ENCODE assay signal across 22 cellular contexts in the genomic region with DNA sequence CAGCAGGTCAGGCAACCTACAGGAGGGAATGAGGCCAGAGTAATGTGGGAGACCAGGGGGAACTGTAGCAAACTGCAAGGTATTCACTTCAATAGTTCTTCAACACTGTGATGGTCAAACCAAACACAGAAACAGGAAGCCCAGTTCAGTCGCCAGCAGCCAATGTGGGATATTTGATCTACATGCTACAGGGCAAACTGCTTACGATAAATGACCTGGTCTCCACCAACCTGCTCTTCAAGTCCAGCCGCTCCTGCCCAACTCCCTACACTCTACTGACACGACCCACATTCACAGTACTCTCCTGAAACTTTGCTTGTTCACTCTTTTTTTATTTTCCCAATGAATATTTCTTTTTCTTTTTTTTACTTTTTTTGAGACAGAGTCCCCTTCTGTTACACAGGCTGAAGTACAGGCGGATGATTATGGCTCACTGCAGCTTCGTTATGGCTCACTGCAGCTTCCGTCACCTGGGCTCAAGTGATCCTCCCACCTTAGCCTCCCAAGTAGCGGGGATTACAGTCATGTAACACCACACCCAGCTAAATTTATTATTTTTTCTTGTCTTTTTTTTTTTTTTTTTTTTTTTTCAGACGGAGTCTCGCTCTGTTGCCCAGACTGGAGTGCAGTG. TPM values are rescaled to one million over a fixed set of nuclear protein-coding genes. Genes with fewer than 3 reads are reported as not detected.
DNase-seq lines count a peak whose midpoint lies in the region; ATAC-seq, FAIRE-seq and TF ChIP-seq lines count a peak whose summit lies in the region.
"Had no signal": no experiment of that assay in that cellular context is flagged by ENCODE, and none has a peak within 500 bp of the region (broad histone marks: within the 10 kb centered on the region; RNA-seq: fewer than 3 reads in every experiment).

No MANE protein-coding gene starts in this region.

- H3K36me3 Mint-ChIP-seq in CD14-positive monocyte, result no peaks in the 10 kb centered on the region
- H3K36me3 Mint-ChIP-seq: activated naive CD8-positive, alpha-beta T cell; stimulated activated effector memory CD8-positive, alpha-beta T cell treated with anti-CD3 and anti-CD28 coated beads, Interleukin-12 subunit alpha, Interleukin-12 subunit beta, amount 100 ng/mL, for 72 hours had no signal

- intact Hi-C loops in K562 (cut with micrococcal nuclease) (no loop called here), left lung (cut with DNase I) (no loop called here), CD14-positive monocyte (cut with micrococcal nuclease) (no loop called here), left ventricle myocardium superior (cut with micrococcal nuclease) (no loop called here), testis (cut with DNase I; ENCODE audit: low total_unique reads) (no loop called here), sigmoid colon (cut with DNase I) (no loop called here)

- TF ChIP-seq EP300 in K562 (IDR thresholded peaks at IDR 0.05; ENCODE audit: low read length), result no peak
- no peak for TF ChIP-seq EP300 in sigmoid colon (IDR thresholded peaks at IDR 0.05)

- H3K27me3 ChIP-seq in K562 (ENCODE audit: control insufficient read depth in 2 of 2, insufficient read depth in 2 of 2, low read length in 2 of 2) (peaks cover 13 to 35% of the 10 kb centered on the region in 2 experiments), left lung (no peaks in the 10 kb centered on the region), testis (no peaks in the 10 kb centered on the region), sigmoid colon (no peaks in the 10 kb centered on the region)
- H3K27me3 ChIP-seq: ovary, spleen, transverse colon had no signal

- no peaks in the 10 kb centered on the region for H4K20me1 ChIP-seq in K562 (replicated peaks; ENCODE audit: control insufficient read depth, insufficient read depth, low read length)

- POLR2A ChIA-PET in K562 (lab: Yijun Ruan, JAX), result no interaction called here

- H3K4me3 ChIP-seq in LNCaP clone FGC (ENCODE audit: low read depth, low read length) (no peak overlapping the region), K562 (no peak overlapping the region), left lung (no peak overlapping the region), testis (no peak overlapping the region), sigmoid colon (no peak overlapping the region)
- H3K4me3 ChIP-seq: GM23248, left ventricle myocardium inferior, ovary, spleen, transverse colon had no signal

- CTCF ChIA-PET in K562 (lab: Yijun Ruan, JAX; ENCODE audit: low intra/inter-chr PET ratio), result no interaction called here

- no peak overlapping the region for H3K4me2 ChIP-seq in K562 (ENCODE audit: insufficient read depth, low read length)

- peaks cover 0 to 1% (median 0%) of the 10 kb centered on the region in 7 donors for H3K9me3 Mint-ChIP-seq in CD14-positive monocyte
- H3K9me3 Mint-ChIP-seq: activated CD4-positive, alpha-beta T cell treated with anti-CD3 and anti-CD28 coated beads, Interleukin-2, amount 10 ng/mL, durations not matched to agents 7 days and 5 days; CD8-positive, alpha-beta memory T cell; stimulated activated effector memory CD8-positive, alpha-beta T cell treated with anti-CD3 and anti-CD28 coated beads, Interleukin-12 subunit alpha, Interleukin-12 subunit beta, amount 100 ng/mL, for 72 hours; T-helper 2 cell treated with Interferon-gamma antibody and Interleukin-4, amounts not matched to agents 5 μg/mL and 100 μg/mL, for 36 hours had no signal

- BruUV-seq in K562 (replicated peaks; lab: Mats Ljungman, UMichigan), result no TSS peak

- FAIRE-seq in K562 (lab: Jason Lieb, UNC), result no peak

- H3K27ac ChIP-seq in K562 (ENCODE audit: extremely low read depth, low read depth, low read length) (no peak overlapping the region), left lung (no peak overlapping the region), testis (no peak overlapping the region), sigmoid colon (no peak overlapping the region)
- H3K27ac ChIP-seq: GM23248, left ventricle myocardium inferior, ovary, spleen, transverse colon had no signal

- DNase-seq in A172 (ENCODE audit: low spot score), result peak; percentile 91
- peak; percentile 84 for DNase-seq in LNCaP clone FGC (ENCODE audit: low read depth)
- no peak for DNase-seq in K562 (ENCODE audit: extremely low read depth in 1 of 4, low spot score in 3 of 4)
- no peak for DNase-seq in left lung
- no peak for DNase-seq in CD14-positive monocyte (ENCODE audit: low spot score)
- no peak for DNase-seq in left ventricle myocardium superior
- DNase-seq in testis, result no peak
- no peak for DNase-seq in sigmoid colon
- DNase-seq: activated CD4-positive, alpha-beta T cell treated with anti-CD3 and anti-CD28 coated beads, Interleukin-2, amount 10 ng/mL, durations not matched to agents 7 days and 5 days; CD8-positive, alpha-beta memory T cell; GM23248; Karpas-422; left ventricle myocardium inferior; NCI-H1436 treated with DMSO at 0.1 percent for 48 hours; NCI-H226; ovary; SHP77 treated with DMSO at 0.1 percent for 48 hours; spleen; transverse colon had no signal

- no peak for TF ChIP-seq RAD21 in K562 (CRISPR knock-in tag; conservative IDR thresholded peaks at IDR 0.05 in 1 of 2, IDR thresholded peaks at IDR 0.05 in 1 of 2)

- no peaks in the 10 kb centered on the region for H3K4me1 Mint-ChIP-seq in CD14-positive monocyte
- H3K4me1 Mint-ChIP-seq: activated CD4-positive, alpha-beta T cell treated with anti-CD3 and anti-CD28 coated beads, Interleukin-2, amount 10 ng/mL, durations not matched to agents 7 days and 5 days; CD8-positive, alpha-beta memory T cell; stimulated activated effector memory CD8-positive, alpha-beta T cell treated with anti-CD3 and anti-CD28 coated beads, Interleukin-12 subunit alpha, Interleukin-12 subunit beta, amount 100 ng/mL, for 72 hours had no signal

- in situ Hi-C loops in K562 (cut with MboI), result no loop called here

- H3K9ac ChIP-seq in K562 (ENCODE audit: insufficient read depth in 1 of 2, low read depth in 2 of 2, low read length in 2 of 2), result no peak overlapping the region
- H3K9ac ChIP-seq: GM23248 had no signal

- H3K27me3 Mint-ChIP-seq in CD14-positive monocyte (ENCODE audit: low read depth in 3 of 3), result peaks cover 0 to 10% (median 6%) of the 10 kb centered on the region in 3 donors
- H3K27me3 Mint-ChIP-seq: activated CD4-positive, alpha-beta T cell treated with anti-CD3 and anti-CD28 coated beads, Interleukin-2, amount 10 ng/mL, durations not matched to agents 7 days and 5 days had no signal

- TF ChIP-seq POLR2A in K562 (conservative IDR thresholded peaks at IDR 0.05) (no peak), testis (IDR thresholded peaks at IDR 0.05) (no peak), sigmoid colon (IDR thresholded peaks at IDR 0.05) (no peak)

- H3K79me2 ChIP-seq in K562 (ENCODE audit: control insufficient read depth, insufficient read depth, low read length), result no peaks in the 10 kb centered on the region

- no peak for TF ChIP-seq CTCF in LNCaP clone FGC (IDR thresholded peaks at IDR 0.05; ENCODE audit: control insufficient read depth, extremely low read depth, insufficient read depth)
- TF ChIP-seq CTCF in K562 (IDR thresholded peaks at IDR 0.05 in 2 of 3, conservative IDR thresholded peaks at IDR 0.05 in 1 of 3; ENCODE audit: insufficient read depth in 2 of 3, low read depth in 1 of 3, low read length in 3 of 3), result no peak
- no peak for TF ChIP-seq CTCF in left lung (IDR thresholded peaks at IDR 0.05)
- no peak for TF ChIP-seq CTCF in CD14-positive monocyte (IDR thresholded peaks at IDR 0.05)
- TF ChIP-seq CTCF in testis (IDR thresholded peaks at IDR 0.05), result no peak
- no peak for TF ChIP-seq CTCF in sigmoid colon (IDR thresholded peaks at IDR 0.05)

- H2AFZ ChIP-seq in K562 (ENCODE audit: low read depth, low read length), result no peak overlapping the region
- H2AFZ ChIP-seq: GM23248 had no signal

- H3K4me1 ChIP-seq in K562 (replicated peaks in 1 of 2; ENCODE audit: control insufficient read depth in 2 of 2, insufficient read depth in 2 of 2, low read length in 2 of 2) (no peaks in the 10 kb centered on the region), left lung (no peaks in the 10 kb centered on the region), testis (no peaks in the 10 kb centered on the region), sigmoid colon (no peaks in the 10 kb centered on the region)
- H3K4me1 ChIP-seq: left ventricle myocardium inferior, spleen, transverse colon had no signal

- no peaks in the 10 kb centered on the region for H3K9me3 ChIP-seq in K562 (replicated peaks; ENCODE audit: control insufficient read depth, insufficient read depth, low read depth, low read length)
- no peaks in the 10 kb centered on the region for H3K9me3 ChIP-seq in left lung
- no peaks in the 10 kb centered on the region for H3K9me3 ChIP-seq in testis
- H3K9me3 ChIP-seq in sigmoid colon, result no peaks in the 10 kb centered on the region
- H3K9me3 ChIP-seq: left ventricle myocardium inferior, ovary, spleen, transverse colon had no signal

- 33% methylated on average over 10 of the region's 10 CpGs for WGBS in K562 (ENCODE audit: insufficient coverage, low coverage, missing lambda C conversion rate)
- 82 to 92% methylated on average over 10 of the region's 10 CpGs for WGBS in testis, 2 donors
- WGBS in sigmoid colon, 2 donors, result 77 to 88% methylated on average over 10 of the region's 10 CpGs

- ATAC-seq in K562, result peak; percentile 25; the same call in 2 of the 3 replicates
- ATAC-seq in left lung, result peak; percentile 77
- ATAC-seq in left ventricle myocardium superior, result no peak
- ATAC-seq: stimulated activated effector memory CD8-positive, alpha-beta T cell treated with anti-CD3 and anti-CD28 coated beads, Interleukin-12 subunit alpha, Interleukin-12 subunit beta, amount 100 ng/mL, for 72 hours had no signal

- H3K27ac Mint-ChIP-seq in CD14-positive monocyte, result no peak overlapping the region
- H3K27ac Mint-ChIP-seq: activated CD4-positive, alpha-beta T cell treated with anti-CD3 and anti-CD28 coated beads, Interleukin-2, amount 10 ng/mL, durations not matched to agents 7 days and 5 days; activated naive CD8-positive, alpha-beta T cell; CD8-positive, alpha-beta memory T cell; stimulated activated effector memory CD8-positive, alpha-beta T cell treated with anti-CD3 and anti-CD28 coated beads, Interleukin-12 subunit alpha, Interleukin-12 subunit beta, amount 100 ng/mL, for 72 hours; T-helper 2 cell treated with Interferon-gamma antibody and Interleukin-4, amounts not matched to agents 5 μg/mL and 100 μg/mL, for 36 hours had no signal

- no peak overlapping the region for H3K4me3 Mint-ChIP-seq in CD14-positive monocyte
- H3K4me3 Mint-ChIP-seq: activated CD4-positive, alpha-beta T cell treated with anti-CD3 and anti-CD28 coated beads, Interleukin-2, amount 10 ng/mL, durations not matched to agents 7 days and 5 days; activated naive CD8-positive, alpha-beta T cell; CD8-positive, alpha-beta memory T cell; stimulated activated effector memory CD8-positive, alpha-beta T cell treated with anti-CD3 and anti-CD28 coated beads, Interleukin-12 subunit alpha, Interleukin-12 subunit beta, amount 100 ng/mL, for 72 hours; T-helper 2 cell treated with Interferon-gamma antibody and Interleukin-4, amounts not matched to agents 5 μg/mL and 100 μg/mL, for 36 hours had no signal

- H3K36me3 ChIP-seq in K562 (ENCODE audit: control insufficient read depth, insufficient read depth, low read length) (no peaks in the 10 kb centered on the region), left lung (no peaks in the 10 kb centered on the region), testis (ENCODE audit: low read depth, missing control alignments) (no peaks in the 10 kb centered on the region), sigmoid colon (no peaks in the 10 kb centered on the region)
- H3K36me3 ChIP-seq: left ventricle myocardium inferior, ovary, spleen, transverse colon had no signal

- no peaks in the 10 kb centered on the region for H3K9me1 ChIP-seq in K562 (ENCODE audit: control insufficient read depth, insufficient read depth, low read length)

RNA-seq across cellular contexts. Expression of a gene that starts 42.1 kb away (rescaled TPM):
- total RNA-seq in A172 (2014; rRNA removed; shearing (Covaris generic)), result 92.9 and 121 TPM in 2 replicates
- 150 and 286 TPM in 2 replicates for total RNA-seq in K562 (2011; cell fraction: chromatin; rRNA removed; ENCODE audit: low replicate concordance)
- 194 and 214 TPM in 2 replicates for total RNA-seq in K562 (2011; cell fraction: nucleolus; rRNA removed)
- total RNA-seq in K562 (2011; cell fraction: nucleoplasm; rRNA removed), result 176 and 210 TPM in 2 replicates
- total RNA-seq in K562 (2014; rRNA removed), result 300 and 442 TPM in 2 replicates
- total RNA-seq in K562 (2014; rRNA removed; fragmentation: Illumina TruSeq; extraction: Trizol), result 153 and 164 TPM in 2 replicates
- total RNA-seq in K562 (2015; rRNA removed; fragmentation: Illumina TruSeq; extraction: Trizol), result 216 and 230 TPM in 2 replicates
- total RNA-seq in K562 (2021), result 671 and 701 TPM in 2 replicates
- polyA plus RNA-seq in K562 (2011; rRNA removed), result 106 and 358 TPM in 2 replicates
- polyA plus RNA-seq in K562 (2011; cell fraction: cytosol; rRNA removed), result 156 and 243 TPM in 2 replicates
- polyA plus RNA-seq in K562 (2011; cell fraction: nucleus; rRNA removed), result 190 and 250 TPM in 2 replicates
- polyA plus RNA-seq in K562 (2012), result 435 and 724 TPM in 2 replicates
- polyA plus RNA-seq in K562 (2014; fragmentation: Illumina TruSeq; extraction: Trizol), result 509 and 570 TPM in 2 replicates
- polyA plus RNA-seq in K562 (2014; fragmentation: Nextera tagmentation; extraction: Ambion mirVana), result 100 to 1,000 TPM; 242 to 411 TPM
- 211 and 216 TPM in 2 replicates for polyA plus RNA-seq in K562 (2014; rRNA removed)
- 101 and 153 TPM in 2 replicates for polyA minus RNA-seq in K562 (2011; rRNA and poly(A)+ RNA removed)
- 389 and 497 TPM in 2 replicates for polyA minus RNA-seq in K562 (2011; cell fraction: cytosol; rRNA and poly(A)+ RNA removed)
- 67.3 and 93.9 TPM in 2 replicates for polyA minus RNA-seq in K562 (2011; cell fraction: nucleus; rRNA and poly(A)+ RNA removed)
- 100 to 1,000 TPM; 153 to 166 TPM for total RNA-seq in left lung
- polyA plus RNA-seq in CD14-positive monocyte, result 100 to 1,000 TPM; 129 to 162 TPM
- 680 TPM for total RNA-seq in left ventricle myocardium superior
- total RNA-seq in testis, result 100 to 1,000 TPM in 1 of 2 donors, 10 to 100 TPM in 1; 93.3 to 102 TPM
- polyA plus RNA-seq in testis (ENCODE audit: insufficient read depth, low read depth, low replicate concordance), result 154 TPM
- total RNA-seq in sigmoid colon, result 10 to 100 TPM; 73.1 to 90.3 (median 79.2) TPM
- 100 to 1,000 TPM; 147 to 214 (median 164) TPM for polyA plus RNA-seq in sigmoid colon

RNA-seq across cellular contexts. Expression of a gene that starts 42.2 kb away (rescaled TPM):
- 52.3 and 84.7 TPM in 2 replicates for total RNA-seq in A172 (2014; rRNA removed; shearing (Covaris generic))
- 44.2 and 67.1 TPM in 2 replicates for total RNA-seq in K562 (2011; cell fraction: chromatin; rRNA removed; ENCODE audit: low replicate concordance)
- total RNA-seq in K562 (2011; cell fraction: nucleolus; rRNA removed), result 24.7 and 30.0 TPM in 2 replicates
- total RNA-seq in K562 (2011; cell fraction: nucleoplasm; rRNA removed), result 32.7 and 33.7 TPM in 2 replicates
- total RNA-seq in K562 (2014; rRNA removed) (43.2 and 60.0 TPM in 2 replicates), K562 (2014; rRNA removed; fragmentation: Illumina TruSeq; extraction: Trizol) (57.2 and 59.2 TPM in 2 replicates), K562 (2015; rRNA removed; fragmentation: Illumina TruSeq; extraction: Trizol) (44.8 and 54.9 TPM in 2 replicates), K562 (2021) (44.3 and 50.0 TPM in 2 replicates), left lung (10 to 100 TPM; 32.4 to 39.7 TPM), left ventricle myocardium superior (21.9 TPM), testis (10 to 100 TPM; 47.0 to 48.3 TPM), sigmoid colon (10 to 100 TPM in 3 of 4 donors, 1 to 10 TPM in 1; 9.4 to 30.7 (median 25.5) TPM)
- polyA plus RNA-seq in K562 (2011; rRNA removed) (56.6 and 97.2 TPM in 2 replicates), K562 (2014; fragmentation: Illumina TruSeq; extraction: Trizol) (72.2 and 82.7 TPM in 2 replicates), K562 (2014; fragmentation: Nextera tagmentation; extraction: Ambion mirVana) (10 to 100 TPM; 36.5 to 49.7 TPM), K562 (2014; rRNA removed) (49.9 and 67.4 TPM in 2 replicates), CD14-positive monocyte (10 to 100 TPM; 67.2 to 79.8 TPM), testis (ENCODE audit: insufficient read depth, low read depth, low replicate concordance) (122 TPM), sigmoid colon (10 to 100 TPM; 43.2 to 81.4 (median 49.6) TPM)
- polyA plus RNA-seq in K562 (2011; cell fraction: cytosol; rRNA removed), result 86.0 and 101 TPM in 2 replicates
- 42.8 and 52.4 TPM in 2 replicates for polyA plus RNA-seq in K562 (2011; cell fraction: nucleus; rRNA removed)
- polyA plus RNA-seq in K562 (2012), result 57.5 and 77.9 TPM in 2 replicates
- polyA minus RNA-seq in K562 (2011; rRNA and poly(A)+ RNA removed), result 34.7 and 51.8 TPM in 2 replicates
- 15.0 and 17.0 TPM in 2 replicates for polyA minus RNA-seq in K562 (2011; cell fraction: cytosol; rRNA and poly(A)+ RNA removed)
- 10.6 and 12.0 TPM in 2 replicates for polyA minus RNA-seq in K562 (2011; cell fraction: nucleus; rRNA and poly(A)+ RNA removed)

Comparison
In these comparisons a context has a peak if more than half of its experiments do, and no peak if none do; other contexts are left out.
1. DNase-seq: peak in A172 (single experiment) and LNCaP clone FGC (single experiment); none in K562 (0 of 4), left lung (0 of 2), CD14-positive monocyte (single experiment), left ventricle myocardium superior (single experiment), testis (single experiment) and sigmoid colon (single experiment).